In genomic region chr1:35505911-35506798, GRCh38 we compare ENCODE assay signal across 1 cellular context.
TF ChIP-seq lines count a peak whose summit lies in the region.

No MANE protein-coding gene starts in this region.

TF ChIP-seq in HEK293, 187 proteins besides CTCF, POLR2A, EP300 and RAD21 (continued from another document and continues in another):
- peak; percentile 92 for TF ChIP-seq PRDM10 (tag by site-specific recombination; IDR thresholded peaks at IDR 0.05)
- no peak for TF ChIP-seq ZNF146 (tag by site-specific recombination; IDR thresholded peaks at IDR 0.05)
- no peak for TF ChIP-seq ZNF37A (tag by site-specific recombination; IDR thresholded peaks at IDR 0.05)
- TF ChIP-seq KLF16 (tag by site-specific recombination; IDR thresholded peaks at IDR 0.05) = no peak
- TF ChIP-seq SCRT1 (tag by site-specific recombination; IDR thresholded peaks at IDR 0.05; ENCODE audit: borderline replicate concordance) = peak; percentile 93
- TF ChIP-seq HOXC10 (CRISPR knock-in tag; IDR thresholded peaks at IDR 0.05) = no peak
- TF ChIP-seq SP2 (tag by site-specific recombination; IDR thresholded peaks at IDR 0.05) = peak; percentile 10; the same call in 1 of the 2 replicates
- TF ChIP-seq TCF7L2 (IDR thresholded peaks at IDR 0.05; ENCODE audit: borderline replicate concordance, low read depth, low read length) = 0 out of 2 replicates have a peak, but pooled peaks have one; percentile 43
- TF ChIP-seq ZSCAN23 (tag by site-specific recombination; IDR thresholded peaks at IDR 0.05) = peak; percentile 88; the same call in 1 of the 2 replicates
- peak; percentile 68; the same call in 1 of the 2 replicates for TF ChIP-seq ZSCAN30 (tag by site-specific recombination; IDR thresholded peaks at IDR 0.05)
- TF ChIP-seq ZNF214 (tag by site-specific recombination; IDR thresholded peaks at IDR 0.05; ENCODE audit: borderline replicate concordance) = no peak
- no peak for TF ChIP-seq ZNF792 (tag by site-specific recombination; IDR thresholded peaks at IDR 0.05)
- no peak for TF ChIP-seq ZNF560 (tag by site-specific recombination; IDR thresholded peaks at IDR 0.05; ENCODE audit: borderline replicate concordance)
- no peak for TF ChIP-seq AEBP2 (tag by site-specific recombination; IDR thresholded peaks at IDR 0.05; ENCODE audit: borderline replicate concordance)
- TF ChIP-seq ZNF660 (tag by site-specific recombination; IDR thresholded peaks at IDR 0.05) = 0 out of 2 replicates have a peak, but pooled peaks have one; percentile 61
- TF ChIP-seq ZFP69B (tag by site-specific recombination; IDR thresholded peaks at IDR 0.05) = peak; percentile 67
- TF ChIP-seq ZNF449 (tag by site-specific recombination; IDR thresholded peaks at IDR 0.05) = peak; percentile 45; the same call in 1 of the 2 replicates
- TF ChIP-seq ZNF2 (tag by site-specific recombination; IDR thresholded peaks at IDR 0.05) = peak; percentile 86
- no peak for TF ChIP-seq GLIS2 (tag by site-specific recombination; IDR thresholded peaks at IDR 0.05)
- TF ChIP-seq ZNF175 (tag by site-specific recombination; IDR thresholded peaks at IDR 0.05) = no peak
- TF ChIP-seq ZNF580 (tag by site-specific recombination; IDR thresholded peaks at IDR 0.05) = peak; percentile 16; the same call in 1 of the 2 replicates
- TF ChIP-seq YY1 (tag by site-specific recombination; IDR thresholded peaks at IDR 0.05) = no peak
- TF ChIP-seq ZNF670 (tag by site-specific recombination; IDR thresholded peaks at IDR 0.05; ENCODE audit: low read depth) = no peak
- no peak for TF ChIP-seq ZNF112 (tag by site-specific recombination; IDR thresholded peaks at IDR 0.05)
- TF ChIP-seq ZNF266 (tag by site-specific recombination; IDR thresholded peaks at IDR 0.05; ENCODE audit: low read depth) = no peak
- peak; percentile 58; the same call in 1 of the 2 replicates for TF ChIP-seq ZNF549 (tag by site-specific recombination; IDR thresholded peaks at IDR 0.05)
- no peak for TF ChIP-seq ZNF664 (tag by site-specific recombination; IDR thresholded peaks at IDR 0.05)
- 0 out of 2 replicates have a peak, but pooled peaks have one; percentile 29 for TF ChIP-seq ZNF558 (tag by site-specific recombination; IDR thresholded peaks at IDR 0.05)
- no peak for TF ChIP-seq ZNF19 (tag by site-specific recombination; IDR thresholded peaks at IDR 0.05; ENCODE audit: low read depth)
- TF ChIP-seq PRDM4 (tag by site-specific recombination; IDR thresholded peaks at IDR 0.05) = peak; percentile 74
- TF ChIP-seq REPIN1 (tag by site-specific recombination; IDR thresholded peaks at IDR 0.05; ENCODE audit: low read depth) = no peak
- peak; percentile 92 for TF ChIP-seq TRIM28 (IDR thresholded peaks at IDR 0.05; ENCODE audit: borderline replicate concordance, low read length)
- no peak for TF ChIP-seq ZNF555 (tag by site-specific recombination; conservative IDR thresholded peaks at IDR 0.05)
- no peak for TF ChIP-seq KLF9 (tag by site-specific recombination; IDR thresholded peaks at IDR 0.05; ENCODE audit: low read depth)
- TF ChIP-seq ZNF302 (tag by site-specific recombination; IDR thresholded peaks at IDR 0.05; ENCODE audit: low read depth) = no peak
- no peak for TF ChIP-seq ZNF837 (tag by site-specific recombination; IDR thresholded peaks at IDR 0.05)
- TF ChIP-seq ZNF132 (tag by site-specific recombination; IDR thresholded peaks at IDR 0.05; ENCODE audit: borderline replicate concordance) = no peak
- TF ChIP-seq ZNF324 (tag by site-specific recombination; IDR thresholded peaks at IDR 0.05) = peak; percentile 58; the same call in 1 of the 2 replicates
- no peak for TF ChIP-seq ZSCAN16 (tag by site-specific recombination; IDR thresholded peaks at IDR 0.05)
- no peak for TF ChIP-seq PBX3 (CRISPR knock-in tag; IDR thresholded peaks at IDR 0.05)
- TF ChIP-seq ZBTB17 (tag by site-specific recombination; IDR thresholded peaks at IDR 0.05) = peak; percentile 72
- TF ChIP-seq ZNF626 (tag by site-specific recombination; IDR thresholded peaks at IDR 0.05) = no peak
- no peak for TF ChIP-seq ZNF776 (tag by site-specific recombination; IDR thresholded peaks at IDR 0.05; ENCODE audit: borderline replicate concordance)
- no peak for TF ChIP-seq ZNF514 (tag by site-specific recombination; IDR thresholded peaks at IDR 0.05)
- no peak for TF ChIP-seq ZNF510 (tag by site-specific recombination; IDR thresholded peaks at IDR 0.05; ENCODE audit: insufficient replicate concordance)
- no peak for TF ChIP-seq ZNF311 (tag by site-specific recombination; IDR thresholded peaks at IDR 0.05; ENCODE audit: borderline replicate concordance)
- TF ChIP-seq ZNF701 (tag by site-specific recombination; IDR thresholded peaks at IDR 0.05) = no peak
- TF ChIP-seq ZNF362 (tag by site-specific recombination; IDR thresholded peaks at IDR 0.05) = no peak
- TF ChIP-seq ZNF521 (tag by site-specific recombination; IDR thresholded peaks at IDR 0.05) = no peak
- TF ChIP-seq ZNF18 (tag by site-specific recombination; IDR thresholded peaks at IDR 0.05) = peak; percentile 92
- no peak for TF ChIP-seq ZNF404 (tag by site-specific recombination; IDR thresholded peaks at IDR 0.05)
- peak; percentile 90 for TF ChIP-seq GLIS1 (tag by site-specific recombination; IDR thresholded peaks at IDR 0.05)
- TF ChIP-seq ZNF488 (tag by site-specific recombination; IDR thresholded peaks at IDR 0.05) = no peak
- no peak for TF ChIP-seq ZBTB8A (tag by site-specific recombination; IDR thresholded peaks at IDR 0.05)
- TF ChIP-seq PATZ1 (tag by site-specific recombination; IDR thresholded peaks at IDR 0.05) = peak; percentile 58; the same call in 1 of the 2 replicates
